8 cellular contexts compared by ENCODE assay signal in the genomic region with DNA sequence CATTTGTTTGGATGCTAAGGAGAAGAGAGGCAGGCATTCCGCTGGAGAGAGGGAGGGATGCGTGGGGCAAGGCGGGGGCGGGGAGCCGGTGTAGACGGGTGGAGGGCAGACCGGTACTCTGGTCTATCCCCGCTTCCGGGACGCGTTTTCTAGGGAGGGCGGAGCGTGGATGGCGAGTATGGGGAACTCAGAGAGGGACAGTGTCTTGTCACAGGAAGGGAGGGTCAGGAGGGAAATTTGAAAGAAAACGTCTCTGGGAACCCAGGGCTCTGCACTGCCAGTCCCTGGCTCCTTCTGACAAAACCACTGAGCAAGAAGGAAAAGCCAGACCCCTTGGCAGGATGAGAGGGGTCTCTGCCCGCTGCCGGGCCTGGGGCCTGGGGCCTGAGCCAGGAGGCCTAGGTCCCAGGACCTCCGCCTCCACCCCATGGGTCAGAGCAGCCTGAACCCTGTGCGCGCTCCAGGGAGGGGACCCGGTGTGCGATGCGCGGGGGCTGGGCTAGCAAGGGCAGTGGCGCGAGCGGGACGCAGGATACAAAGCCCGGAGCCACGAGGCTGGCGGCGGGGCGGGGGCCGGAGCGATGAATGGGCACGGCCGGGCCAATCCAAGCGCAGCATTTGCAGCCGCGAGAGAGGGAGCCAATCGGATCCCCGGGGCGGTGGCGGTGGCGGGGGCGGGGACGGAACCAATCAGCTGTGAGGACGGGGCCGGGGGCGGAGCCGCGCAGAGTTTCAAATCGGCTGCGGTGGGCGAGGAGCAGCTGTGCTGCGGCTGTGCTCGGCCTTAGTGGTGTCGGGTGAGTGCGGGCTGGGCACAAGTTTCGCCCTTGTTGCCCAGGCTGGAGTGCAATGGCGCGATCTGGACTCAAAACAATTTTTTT. TPM values are rescaled to one million over a fixed set of nuclear protein-coding genes. Genes with fewer than 3 reads are reported as not detected.
DNase-seq lines count a peak whose midpoint lies in the region; ATAC-seq and TF ChIP-seq lines count a peak whose summit lies in the region.

Gene PIMREG, plus strand, starts transcription at position 764 of the 881 bp plus-strand sequence. CDS start 656 bp downstream, outside the sequence.

- no peak for TF ChIP-seq CTCF in MM.1S (IDR thresholded peaks at IDR 0.05; ENCODE audit: low read length)
- TF ChIP-seq CTCF in SK-N-SH (IDR thresholded peaks at IDR 0.05), result no peak
- no peak for TF ChIP-seq CTCF in omental fat pad (IDR thresholded peaks at IDR 0.05)
- no peak for TF ChIP-seq CTCF in testis (IDR thresholded peaks at IDR 0.05)

- H3K9ac ChIP-seq in MM.1S (ENCODE audit: low read length) (peak within 1 kb of the TSS; percentile 60; the same call in 1 of the 2 replicates), SK-N-SH (peak within 1 kb of the TSS; percentile 67)

- H2AFZ ChIP-seq in MM.1S (ENCODE audit: low read length) (peak within 1 kb of the TSS; percentile 68), SK-N-SH (ENCODE audit: low read depth) (peak within 1 kb of the TSS; percentile 96)

- POLR2A ChIA-PET in SK-N-SH (lab: Yijun Ruan, JAX), result interaction anchor here (3.1 kb wide), 1 partner anchor 9 kb away, joined by 11 read pairs; no protein-coding TSS in a partner anchor

- H3K4me2 ChIP-seq in MM.1S (ENCODE audit: low read depth, low read length) (peak within 1 kb of the TSS; percentile 96), SK-N-SH (peak within 1 kb of the TSS; percentile 100)

- H3K4me3 ChIP-seq in H7 (ENCODE audit: insufficient read depth, low read depth, low read length), result peak within 1 kb of the TSS; percentile 79
- peak within 1 kb of the TSS; percentile 60 for H3K4me3 ChIP-seq in MM.1S (ENCODE audit: low read length)
- peak within 1 kb of the TSS; percentile 60 to 75 for H3K4me3 ChIP-seq in SK-N-SH (ENCODE audit: low read depth in 2 of 2, low read length in 1 of 2)
- H3K4me3 ChIP-seq in testis, result peak within 1 kb of the TSS; percentile 51 to 60

- H3K79me2 ChIP-seq in MM.1S (ENCODE audit: low read length), result no peaks in the 10 kb centered on the region
- peaks cover 12% of the 10 kb centered on the region; the same call in 1 of the 2 replicates for H3K79me2 ChIP-seq in SK-N-SH (ENCODE audit: insufficient read depth)

- TF ChIP-seq EP300 in SK-N-SH (IDR thresholded peaks at IDR 0.05; ENCODE audit: borderline replicate concordance in 1 of 2, low read depth in 1 of 2, low read length in 1 of 2), result no peak

- H3K4me1 ChIP-seq in MM.1S (ENCODE audit: low read length) (no peaks in the 10 kb centered on the region), SK-N-SH (ENCODE audit: control insufficient read depth in 1 of 2, insufficient read depth in 2 of 2, low read depth in 1 of 2, low read length in 1 of 2) (peaks cover 0 to 11% of the 10 kb centered on the region in 2 experiments; a peak in 1 of 4 replicates), testis (no peaks in the 10 kb centered on the region)

- H3K36me3 ChIP-seq in H7 (replicated peaks; ENCODE audit: control insufficient read depth, insufficient read depth, low read length), result peaks cover 21% of the 10 kb centered on the region
- no peaks in the 10 kb centered on the region for H3K36me3 ChIP-seq in MM.1S (replicated peaks; ENCODE audit: insufficient read depth, low read length)
- peaks cover 0 to 4% of the 10 kb centered on the region in 2 experiments for H3K36me3 ChIP-seq in SK-N-SH (replicated peaks in 1 of 2; ENCODE audit: control insufficient read depth in 1 of 2, insufficient read depth in 2 of 2, low read length in 1 of 2)
- H3K36me3 ChIP-seq in testis (ENCODE audit: low read depth, missing control alignments), result no peaks in the 10 kb centered on the region

- CTCF ChIA-PET in SK-N-SH (lab: Yijun Ruan, JAX), result interaction anchor here (0.6 to 2.9 kb wide), 3 partner anchors 8 to 155 kb away, joined by 3 to 13 read pairs (median 13); no protein-coding TSS in a partner anchor

- TF ChIP-seq POLR2A in testis (IDR thresholded peaks at IDR 0.05), result no peak

- DNase-seq in ELR (ENCODE audit: low read depth), result peak; percentile 96
- DNase-seq in H7, result peak; percentile 99
- DNase-seq in MM.1S, result peak; percentile 96
- DNase-seq in SK-N-SH, result peak; percentile 98
- DNase-seq in activated naive CD4-positive, alpha-beta T cell treated with anti-CD3 and anti-CD28 coated beads, Interleukin-2, amount 50 U/mL, for 16 hours, result peak; percentile 96
- peak; percentile 10 for DNase-seq in glomerular endothelial cell (ENCODE audit: extremely low read depth, low read depth, low spot score)
- peak; percentile 90 for DNase-seq in omental fat pad (ENCODE audit: low spot score)
- DNase-seq in testis, result peak; percentile 97

- under 1% methylated on average over 35 of the region's 62 CpGs for WGBS in SK-N-SH (ENCODE audit: low lambda C conversion rate)
- WGBS in testis, 2 donors, result 1 to 2% methylated on average over 25 to 57 of the region's 62 CpGs

- H3K27ac ChIP-seq in MM.1S (ENCODE audit: low read length) (peak within 1 kb of the TSS; percentile 74), SK-N-SH (ENCODE audit: low read depth in 2 of 2, low read length in 1 of 2) (peak within 1 kb of the TSS; percentile 82 to 86), testis (no peak within 1 kb of the TSS)

- H3F3A ChIP-seq in MM.1S (ENCODE audit: insufficient read depth, low read length), result no peaks in the 10 kb centered on the region
- peaks cover 5% of the 10 kb centered on the region for H3F3A ChIP-seq in SK-N-SH (replicated peaks; ENCODE audit: insufficient read depth)

- H4K20me1 ChIP-seq in MM.1S (ENCODE audit: insufficient read depth, low read length) (no peaks in the 10 kb centered on the region), SK-N-SH (ENCODE audit: insufficient read depth) (no peaks in the 10 kb centered on the region)

- H3K9me3 ChIP-seq in MM.1S (replicated peaks; ENCODE audit: insufficient read depth, low read length) (no peaks in the 10 kb centered on the region), SK-N-SH (no peaks in the 10 kb centered on the region), testis (no peaks in the 10 kb centered on the region)

- H3K27me3 ChIP-seq in H7 (ENCODE audit: control insufficient read depth, insufficient read depth, low read length) (no peaks in the 10 kb centered on the region), MM.1S (replicated peaks; ENCODE audit: insufficient read depth, low read length) (peaks cover 8% of the 10 kb centered on the region), SK-N-SH (ENCODE audit: insufficient read depth) (no peaks in the 10 kb centered on the region), testis (no peaks in the 10 kb centered on the region)

- no peak for TF ChIP-seq RAD21 in SK-N-SH (IDR thresholded peaks at IDR 0.05; ENCODE audit: low read length)

- intact Hi-C loops in testis (cut with DNase I; ENCODE audit: low total_unique reads), result no loop called here

- H3K9me2 ChIP-seq in MM.1S (replicated peaks; ENCODE audit: insufficient read depth, low read length) (no peaks in the 10 kb centered on the region), SK-N-SH (no peaks in the 10 kb centered on the region)

- peak; percentile 97 for ATAC-seq in omental fat pad (ENCODE audit: low FRiP score)

TF ChIP-seq in SK-N-SH, 30 proteins besides CTCF, POLR2A, EP300 and RAD21 (continues in another document):
- TF ChIP-seq TAF1 (IDR thresholded peaks at IDR 0.05; ENCODE audit: borderline replicate concordance, low read depth, low read length) (peak; percentile 49; the same call in 1 of the 2 replicates), FOXJ3 (CRISPR knock-in tag; IDR thresholded peaks at IDR 0.05) (0 out of 2 replicates have a peak, but pooled peaks have one; percentile 31), REST (IDR thresholded peaks at IDR 0.05; ENCODE audit: low read depth, low read length) (no peak), POLR2AphosphoS5 (IDR thresholded peaks at IDR 0.05; ENCODE audit: low read depth, low read length) (peak; percentile 64; the same call in 1 of the 2 replicates), GABPA (IDR thresholded peaks at IDR 0.05; ENCODE audit: low read depth) (peak; percentile 73)
- TF ChIP-seq, protein P1, sequence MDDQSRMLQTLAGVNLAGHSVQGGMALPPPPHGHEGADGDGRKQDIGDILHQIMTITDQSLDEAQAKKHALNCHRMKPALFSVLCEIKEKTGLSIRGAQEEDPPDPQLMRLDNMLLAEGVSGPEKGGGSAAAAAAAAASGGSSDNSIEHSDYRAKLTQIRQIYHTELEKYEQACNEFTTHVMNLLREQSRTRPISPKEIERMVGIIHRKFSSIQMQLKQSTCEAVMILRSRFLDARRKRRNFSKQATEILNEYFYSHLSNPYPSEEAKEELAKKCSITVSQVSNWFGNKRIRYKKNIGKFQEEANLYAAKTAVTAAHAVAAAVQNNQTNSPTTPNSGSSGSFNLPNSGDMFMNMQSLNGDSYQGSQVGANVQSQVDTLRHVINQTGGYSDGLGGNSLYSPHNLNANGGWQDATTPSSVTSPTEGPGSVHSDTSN (IDR thresholded peaks at IDR 0.05), result 0 out of 2 replicates have a peak, but pooled peaks have one; percentile 5

RNA-seq across cellular contexts. Expression of gene PIMREG, which starts in this region (rescaled TPM):
- total RNA-seq in H7 (2014; rRNA removed; shearing (Covaris generic)), result 93.6 and 115 TPM in 2 replicates
- 17.2 and 19.6 TPM in 2 replicates for polyA plus RNA-seq in SK-N-SH (2012; rRNA removed)
- polyA plus RNA-seq in SK-N-SH (2012; cell fraction: cytosol; rRNA removed), result 10.4 and 14.2 TPM in 2 replicates
- 15.5 and 18.9 TPM in 2 replicates for polyA plus RNA-seq in SK-N-SH (2012; cell fraction: nucleus; rRNA removed)
- 2.8 and 8.2 TPM in 2 replicates for total RNA-seq in glomerular endothelial cell
- 1 to 10 TPM in 1 of 4 donors, under 1 TPM in 1, not detected in 2; 0.47 to 1.2 TPM for total RNA-seq in omental fat pad
- 1 to 10 TPM; 1.3 to 1.8 TPM for total RNA-seq in testis
- 0.73 TPM for polyA plus RNA-seq in testis (ENCODE audit: insufficient read depth, low read depth, low replicate concordance)

Comparison
In these comparisons a context has a peak if more than half of its experiments do, and no peak if none do; other contexts are left out.
1. RNA of gene PIMREG (total RNA-seq): 93.6 to 115 TPM in H7; 2.8 to 8.2 TPM in glomerular endothelial cell, 1.3 to 1.8 TPM in testis and 0.47 to 1.2 TPM in omental fat pad; every median in the first group is over 10 times any median in the second.
2. DNase-seq: peak in every context shown above with its lines; median percentile 99 in H7; 98 in SK-N-SH; 97 in testis; 96 in ELR; 96 in MM.1S; 96 in activated naive CD4-positive, alpha-beta T cell treated with anti-CD3 and anti-CD28 coated beads, Interleukin-2, amount 50 U/mL, for 16 hours; 90 in omental fat pad; 10 in glomerular endothelial cell.
3. H3K27ac ChIP-seq: peak in MM.1S (single experiment) and SK-N-SH (2 of 2); none in testis (0 of 2).
4. Peak in every context shown above with its lines, with median percentiles within 50 percentile points of each other: H3K4me3 ChIP-seq.